In genomic region chr12:46430340-46430948, GRCh38 we compare ENCODE assay signal across 8 cellular contexts. TPM values are rescaled to one million over a fixed set of nuclear protein-coding genes. Genes with fewer than 3 reads are reported as not detected.
A peak's percentile ranks its signal among the peaks of the same experiment; 100 is the strongest.
DNase-seq lines count a peak whose midpoint lies in the region; ATAC-seq and TF ChIP-seq lines count a peak whose summit lies in the region.

No MANE protein-coding gene starts in this region.

- H3K4me3 ChIP-seq in HUES48 (ENCODE audit: low read depth, low read length), result no peak overlapping the region
- H3K4me3 ChIP-seq in upper lobe of right lung, result no peak overlapping the region

- no peak for TF ChIP-seq CTCF in upper lobe of right lung (IDR thresholded peaks at IDR 0.05)

- no peaks in the 10 kb centered on the region for H3K27me3 ChIP-seq in HUES48 (ENCODE audit: control insufficient read depth, insufficient read depth, low read length)
- no peaks in the 10 kb centered on the region for H3K27me3 ChIP-seq in upper lobe of right lung

- H3K9ac ChIP-seq in HUES48 (ENCODE audit: low read depth, low read length), result no peak overlapping the region

- peaks cover 12% of the 10 kb centered on the region for H3K4me1 ChIP-seq in HUES48 (ENCODE audit: control insufficient read depth, insufficient read depth, low read length)
- H3K4me1 ChIP-seq in upper lobe of right lung, result peaks cover 19% of the 10 kb centered on the region

- peaks cover 15% of the 10 kb centered on the region for H3K36me3 Mint-ChIP-seq in activated naive CD8-positive, alpha-beta T cell treated with anti-CD3 and anti-CD28 coated beads for 36 hours

- peak overlapping the region; percentile 42 for H3K4me3 Mint-ChIP-seq in activated naive CD8-positive, alpha-beta T cell treated with anti-CD3 and anti-CD28 coated beads for 36 hours

- DNase-seq in GM04504 (ENCODE audit: low read depth), result peak; percentile 52
- no peak for DNase-seq in activated naive CD8-positive, alpha-beta T cell treated with anti-CD3 and anti-CD28 coated beads for 36 hours
- peak; percentile 35 for DNase-seq in iPS-NIHi11 (ENCODE audit: low spot score)
- DNase-seq in upper lobe of right lung, result no peak
- DNase-seq in nucleus accumbens (lab: John Stamatoyannopoulos, UW), result no peak
- DNase-seq in NCI-H1436 treated with DMSO at 0.1 percent for 48 hours (lab: John Stamatoyannopoulos, UW), result no peak
- DNase-seq in foreskin melanocyte, result no peak

- H3K27ac ChIP-seq in HUES48 (ENCODE audit: low read depth, low read length) (peak overlapping the region; percentile 74), upper lobe of right lung (peak overlapping the region; percentile 48)

- intact Hi-C loops in upper lobe of right lung (cut with DNase I), result no loop called here

- no peaks in the 10 kb centered on the region for H3K27me3 Mint-ChIP-seq in activated naive CD8-positive, alpha-beta T cell treated with anti-CD3 and anti-CD28 coated beads for 36 hours

- H3K4me1 Mint-ChIP-seq in activated naive CD8-positive, alpha-beta T cell treated with anti-CD3 and anti-CD28 coated beads for 36 hours, result peaks cover 26% of the 10 kb centered on the region

- H3K27ac Mint-ChIP-seq in activated naive CD8-positive, alpha-beta T cell treated with anti-CD3 and anti-CD28 coated beads for 36 hours, result peak overlapping the region; percentile 91

- H3K9me3 ChIP-seq in HUES48 (ENCODE audit: control insufficient read depth, insufficient read depth, low read length) (peaks cover 13% of the 10 kb centered on the region), upper lobe of right lung (no peaks in the 10 kb centered on the region)

- ATAC-seq in upper lobe of right lung, result peak; percentile 45

- H3K36me3 ChIP-seq in HUES48 (ENCODE audit: control insufficient read depth, insufficient read depth, low read length) (no peaks in the 10 kb centered on the region), upper lobe of right lung (no peaks in the 10 kb centered on the region)

- H3K9me3 Mint-ChIP-seq in activated naive CD8-positive, alpha-beta T cell treated with anti-CD3 and anti-CD28 coated beads for 36 hours, result peaks cover 4% of the 10 kb centered on the region

RNA-seq across cellular contexts. Expression of gene SLC38A2, which starts 57.9 kb away (rescaled TPM):
- total RNA-seq in activated naive CD8-positive, alpha-beta T cell treated with anti-CD3 and anti-CD28 coated beads for 36 hours, result 100 to 1,000 TPM; 227 to 230 TPM
- total RNA-seq in upper lobe of right lung, result 343 TPM

Comparison
In these comparisons a context has a peak if more than half of its experiments do, and no peak if none do; other contexts are left out.
1. DNase-seq: peak in GM04504 (single experiment) and iPS-NIHi11 (single experiment); none in activated naive CD8-positive, alpha-beta T cell treated with anti-CD3 and anti-CD28 coated beads for 36 hours (single experiment), upper lobe of right lung (single experiment), nucleus accumbens (0 of 56), NCI-H1436 treated with DMSO at 0.1 percent for 48 hours (single experiment) and foreskin melanocyte (single experiment).